Comparison of ENCODE assay signal across 1 cellular context in the genomic region with DNA sequence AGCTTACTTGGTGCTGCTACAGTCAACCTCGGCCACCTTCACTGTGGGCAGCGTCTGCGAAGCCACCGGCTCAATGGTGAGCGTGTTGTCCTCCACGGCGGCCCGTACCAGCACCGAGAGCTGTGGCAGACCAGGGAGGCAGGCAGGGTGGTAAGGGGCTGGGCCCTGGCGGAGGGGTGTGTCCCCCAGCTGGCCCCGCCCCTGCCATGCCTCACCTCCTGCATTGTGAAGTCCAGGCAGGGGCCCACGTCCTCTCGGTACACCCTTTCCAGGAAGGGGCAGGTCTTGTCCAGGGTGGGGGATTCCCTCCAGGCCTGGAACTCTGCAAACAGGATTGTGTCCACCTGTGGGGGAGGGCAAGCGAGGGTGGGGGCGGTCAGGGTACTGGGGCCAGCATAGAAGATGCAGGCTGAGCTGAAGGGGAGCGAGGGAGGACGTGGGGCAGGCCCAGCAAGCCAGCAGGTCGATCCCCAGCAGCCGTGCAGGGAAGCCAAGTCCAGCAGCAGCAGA.
TF ChIP-seq lines count a peak whose summit lies in the region.

No MANE protein-coding gene starts in this region.

TF ChIP-seq in HepG2, 621 proteins besides CTCF, POLR2A, EP300 and RAD21 (continued from another document and continues in another):
- TF ChIP-seq, protein P1, sequence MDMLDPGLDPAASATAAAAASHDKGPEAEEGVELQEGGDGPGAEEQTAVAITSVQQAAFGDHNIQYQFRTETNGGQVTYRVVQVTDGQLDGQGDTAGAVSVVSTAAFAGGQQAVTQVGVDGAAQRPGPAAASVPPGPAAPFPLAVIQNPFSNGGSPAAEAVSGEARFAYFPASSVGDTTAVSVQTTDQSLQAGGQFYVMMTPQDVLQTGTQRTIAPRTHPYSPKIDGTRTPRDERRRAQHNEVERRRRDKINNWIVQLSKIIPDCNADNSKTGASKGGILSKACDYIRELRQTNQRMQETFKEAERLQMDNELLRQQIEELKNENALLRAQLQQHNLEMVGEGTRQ (IDR thresholded peaks at IDR 0.05; ENCODE audit: low read depth, low read length) = no peak
- TF ChIP-seq, protein P1 (CRISPR knock-in tag; IDR thresholded peaks at IDR 0.05; ENCODE audit: borderline replicate concordance) = no peak
- TF ChIP-seq PCBP2 (optimal IDR thresholded peaks at IDR 0.05; ENCODE audit: low read depth, low read length, poor library complexity, severe bottlenecking) = no peak
- TF ChIP-seq ZNF629 (CRISPR knock-in tag; conservative IDR thresholded peaks at IDR 0.05) = no peak
- TF ChIP-seq SMARCE1 (IDR thresholded peaks at IDR 0.05; ENCODE audit: borderline replicate concordance) = no peak
- TF ChIP-seq, protein P2, sequence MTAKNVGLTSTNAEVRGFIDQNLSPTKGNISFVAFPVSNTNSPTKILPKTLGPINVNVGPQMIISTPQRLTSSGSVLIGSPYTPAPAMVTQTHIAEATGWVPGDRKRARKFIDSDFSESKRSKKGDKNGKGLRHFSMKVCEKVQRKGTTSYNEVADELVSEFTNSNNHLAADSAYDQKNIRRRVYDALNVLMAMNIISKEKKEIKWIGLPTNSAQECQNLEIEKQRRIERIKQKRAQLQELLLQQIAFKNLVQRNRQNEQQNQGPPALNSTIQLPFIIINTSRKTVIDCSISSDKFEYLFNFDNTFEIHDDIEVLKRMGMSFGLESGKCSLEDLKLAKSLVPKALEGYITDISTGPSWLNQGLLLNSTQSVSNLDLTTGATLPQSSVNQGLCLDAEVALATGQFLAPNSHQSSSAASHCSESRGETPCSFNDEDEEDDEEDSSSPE (CRISPR knock-in tag; IDR thresholded peaks at IDR 0.05) = no peak
- no peak for TF ChIP-seq KDM5A (IDR thresholded peaks at IDR 0.05; ENCODE audit: borderline replicate concordance, low read length)
- TF ChIP-seq, protein P3, sequence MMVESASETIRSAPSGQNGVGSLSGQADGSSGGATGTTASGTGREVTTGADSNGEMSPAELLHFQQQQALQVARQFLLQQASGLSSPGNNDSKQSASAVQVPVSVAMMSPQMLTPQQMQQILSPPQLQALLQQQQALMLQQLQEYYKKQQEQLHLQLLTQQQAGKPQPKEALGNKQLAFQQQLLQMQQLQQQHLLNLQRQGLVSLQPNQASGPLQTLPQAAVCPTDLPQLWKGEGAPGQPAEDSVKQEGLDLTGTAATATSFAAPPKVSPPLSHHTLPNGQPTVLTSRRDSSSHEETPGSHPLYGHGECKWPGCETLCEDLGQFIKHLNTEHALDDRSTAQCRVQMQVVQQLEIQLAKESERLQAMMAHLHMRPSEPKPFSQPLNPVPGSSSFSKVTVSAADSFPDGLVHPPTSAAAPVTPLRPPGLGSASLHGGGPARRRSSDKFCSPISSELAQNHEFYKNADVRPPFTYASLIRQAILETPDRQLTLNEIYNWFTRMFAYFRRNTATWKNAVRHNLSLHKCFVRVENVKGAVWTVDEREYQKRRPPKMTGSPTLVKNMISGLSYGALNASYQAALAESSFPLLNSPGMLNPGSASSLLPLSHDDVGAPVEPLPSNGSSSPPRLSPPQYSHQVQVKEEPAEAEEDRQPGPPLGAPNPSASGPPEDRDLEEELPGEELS (CRISPR knock-in tag; IDR thresholded peaks at IDR 0.05) = no peak
- TF ChIP-seq, protein P4, sequence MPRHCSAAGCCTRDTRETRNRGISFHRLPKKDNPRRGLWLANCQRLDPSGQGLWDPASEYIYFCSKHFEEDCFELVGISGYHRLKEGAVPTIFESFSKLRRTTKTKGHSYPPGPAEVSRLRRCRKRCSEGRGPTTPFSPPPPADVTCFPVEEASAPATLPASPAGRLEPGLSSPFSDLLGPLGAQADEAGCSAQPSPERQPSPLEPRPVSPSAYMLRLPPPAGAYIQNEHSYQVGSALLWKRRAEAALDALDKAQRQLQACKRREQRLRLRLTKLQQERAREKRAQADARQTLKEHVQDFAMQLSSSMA (CRISPR knock-in tag; IDR thresholded peaks at IDR 0.05) = 0 out of 2 replicates have a peak, but pooled peaks have one; percentile 40
- TF ChIP-seq MYC (CRISPR knock-in tag; IDR thresholded peaks at IDR 0.05; ENCODE audit: borderline replicate concordance) = peak; percentile 25; the same call in 1 of the 2 replicates
- TF ChIP-seq GATAD2A (CRISPR knock-in tag; IDR thresholded peaks at IDR 0.05) = peak; percentile 48; the same call in 1 of the 2 replicates
- TF ChIP-seq, protein P5, sequence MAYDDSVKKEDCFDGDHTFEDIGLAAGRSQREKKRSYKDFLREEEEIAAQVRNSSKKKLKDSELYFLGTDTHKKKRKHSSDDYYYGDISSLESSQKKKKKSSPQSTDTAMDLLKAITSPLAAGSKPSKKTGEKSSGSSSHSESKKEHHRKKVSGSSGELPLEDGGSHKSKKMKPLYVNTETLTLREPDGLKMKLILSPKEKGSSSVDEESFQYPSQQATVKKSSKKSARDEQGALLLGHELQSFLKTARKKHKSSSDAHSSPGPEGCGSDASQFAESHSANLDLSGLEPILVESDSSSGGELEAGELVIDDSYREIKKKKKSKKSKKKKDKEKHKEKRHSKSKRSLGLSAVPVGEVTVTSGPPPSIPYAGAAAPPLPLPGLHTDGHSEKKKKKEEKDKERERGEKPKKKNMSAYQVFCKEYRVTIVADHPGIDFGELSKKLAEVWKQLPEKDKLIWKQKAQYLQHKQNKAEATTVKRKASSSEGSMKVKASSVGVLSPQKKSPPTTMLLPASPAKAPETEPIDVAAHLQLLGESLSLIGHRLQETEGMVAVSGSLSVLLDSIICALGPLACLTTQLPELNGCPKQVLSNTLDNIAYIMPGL (CRISPR knock-in tag; IDR thresholded peaks at IDR 0.05; ENCODE audit: borderline replicate concordance in 1 of 2, low read depth in 1 of 2) = peak in 1 of 2 experiments; percentile 63; a peak in 2 of 4 replicates
- TF ChIP-seq ZNF781 (CRISPR knock-in tag; IDR thresholded peaks at IDR 0.05; ENCODE audit: borderline replicate concordance, not compliant biosample characterization) = no peak
- TF ChIP-seq PHF5A (CRISPR knock-in tag; IDR thresholded peaks at IDR 0.05; ENCODE audit: low read depth, unreplicated experiment) = no peak
- 0 out of 2 replicates have a peak, but pooled peaks have one; percentile 11 for TF ChIP-seq ZNF331 (CRISPR knock-in tag; IDR thresholded peaks at IDR 0.05)
- TF ChIP-seq ZNF547 (CRISPR knock-in tag; IDR thresholded peaks at IDR 0.05) = 0 out of 2 replicates have a peak, but pooled peaks have one; percentile 31
- TF ChIP-seq EEA1 (CRISPR knock-in tag; IDR thresholded peaks at IDR 0.05; ENCODE audit: borderline replicate concordance) = no peak
- TF ChIP-seq, protein P6, sequence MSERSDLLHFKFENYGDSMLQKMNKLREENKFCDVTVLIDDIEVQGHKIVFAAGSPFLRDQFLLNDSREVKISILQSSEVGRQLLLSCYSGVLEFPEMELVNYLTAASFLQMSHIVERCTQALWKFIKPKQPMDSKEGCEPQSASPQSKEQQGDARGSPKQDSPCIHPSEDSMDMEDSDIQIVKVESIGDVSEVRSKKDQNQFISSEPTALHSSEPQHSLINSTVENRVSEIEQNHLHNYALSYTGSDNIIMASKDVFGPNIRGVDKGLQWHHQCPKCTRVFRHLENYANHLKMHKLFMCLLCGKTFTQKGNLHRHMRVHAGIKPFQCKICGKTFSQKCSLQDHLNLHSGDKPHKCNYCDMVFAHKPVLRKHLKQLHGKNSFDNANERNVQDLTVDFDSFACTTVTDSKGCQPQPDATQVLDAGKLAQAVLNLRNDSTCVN (CRISPR knock-in tag; IDR thresholded peaks at IDR 0.05; ENCODE audit: borderline replicate concordance) = no peak
- no peak for TF ChIP-seq SRY (CRISPR knock-in tag; IDR thresholded peaks at IDR 0.05)
- TF ChIP-seq TBL1XR1 (IDR thresholded peaks at IDR 0.05; ENCODE audit: borderline replicate concordance, low read length, partially characterized antibody) = no peak
- TF ChIP-seq ZNF484 (CRISPR knock-in tag; IDR thresholded peaks at IDR 0.05; ENCODE audit: borderline replicate concordance, low read depth) = no peak
- TF ChIP-seq, protein P7, sequence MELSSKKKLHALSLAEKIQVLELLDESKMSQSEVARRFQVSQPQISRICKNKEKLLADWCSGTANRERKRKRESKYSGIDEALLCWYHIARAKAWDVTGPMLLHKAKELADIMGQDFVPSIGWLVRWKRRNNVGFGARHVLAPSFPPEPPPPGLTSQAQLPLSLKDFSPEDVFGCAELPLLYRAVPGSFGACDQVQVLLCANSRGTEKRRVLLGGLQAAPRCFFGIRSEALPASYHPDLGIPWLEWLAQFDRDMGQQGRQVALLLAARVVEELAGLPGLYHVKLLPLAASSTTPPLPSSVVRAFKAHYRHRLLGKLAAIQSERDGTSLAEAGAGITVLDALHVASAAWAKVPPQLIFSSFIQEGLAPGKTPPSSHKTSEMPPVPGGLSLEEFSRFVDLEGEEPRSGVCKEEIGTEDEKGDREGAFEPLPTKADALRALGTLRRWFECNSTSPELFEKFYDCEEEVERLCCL (CRISPR knock-in tag; IDR thresholded peaks at IDR 0.05; ENCODE audit: borderline replicate concordance) = no peak
- TF ChIP-seq ATF1 (CRISPR knock-in tag; IDR thresholded peaks at IDR 0.05) = no peak
- no peak for TF ChIP-seq FOXP1 (IDR thresholded peaks at IDR 0.05)
- TF ChIP-seq FOXP1 (CRISPR knock-in tag; IDR thresholded peaks at IDR 0.05) = no peak
- TF ChIP-seq, protein P8, sequence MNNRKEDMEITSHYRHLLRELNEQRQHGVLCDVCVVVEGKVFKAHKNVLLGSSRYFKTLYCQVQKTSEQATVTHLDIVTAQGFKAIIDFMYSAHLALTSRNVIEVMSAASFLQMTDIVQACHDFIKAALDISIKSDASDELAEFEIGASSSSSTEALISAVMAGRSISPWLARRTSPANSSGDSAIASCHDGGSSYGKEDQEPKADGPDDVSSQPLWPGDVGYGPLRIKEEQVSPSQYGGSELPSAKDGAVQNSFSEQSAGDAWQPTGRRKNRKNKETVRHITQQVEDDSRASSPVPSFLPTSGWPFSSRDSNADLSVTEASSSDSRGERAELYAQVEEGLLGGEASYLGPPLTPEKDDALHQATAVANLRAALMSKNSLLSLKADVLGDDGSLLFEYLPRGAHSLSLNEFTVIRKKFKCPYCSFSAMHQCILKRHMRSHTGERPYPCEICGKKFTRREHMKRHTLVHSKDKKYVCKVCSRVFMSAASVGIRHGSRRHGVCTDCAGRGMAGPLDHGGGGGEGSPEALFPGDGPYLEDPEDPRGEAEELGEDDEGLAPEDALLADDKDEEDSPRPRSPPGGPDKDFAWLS (CRISPR knock-in tag; IDR thresholded peaks at IDR 0.05; ENCODE audit: borderline replicate concordance) = no peak
- 0 out of 2 replicates have a peak, but pooled peaks have one; percentile 12 for TF ChIP-seq ZNF317 (CRISPR knock-in tag; IDR thresholded peaks at IDR 0.05)
- TF ChIP-seq FOSL1 (CRISPR knock-in tag; IDR thresholded peaks at IDR 0.05; ENCODE audit: borderline replicate concordance) = no peak
- TF ChIP-seq, protein P9, sequence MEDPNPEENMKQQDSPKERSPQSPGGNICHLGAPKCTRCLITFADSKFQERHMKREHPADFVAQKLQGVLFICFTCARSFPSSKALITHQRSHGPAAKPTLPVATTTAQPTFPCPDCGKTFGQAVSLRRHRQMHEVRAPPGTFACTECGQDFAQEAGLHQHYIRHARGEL (CRISPR knock-in tag; IDR thresholded peaks at IDR 0.05) = no peak
- TF ChIP-seq, protein P10, sequence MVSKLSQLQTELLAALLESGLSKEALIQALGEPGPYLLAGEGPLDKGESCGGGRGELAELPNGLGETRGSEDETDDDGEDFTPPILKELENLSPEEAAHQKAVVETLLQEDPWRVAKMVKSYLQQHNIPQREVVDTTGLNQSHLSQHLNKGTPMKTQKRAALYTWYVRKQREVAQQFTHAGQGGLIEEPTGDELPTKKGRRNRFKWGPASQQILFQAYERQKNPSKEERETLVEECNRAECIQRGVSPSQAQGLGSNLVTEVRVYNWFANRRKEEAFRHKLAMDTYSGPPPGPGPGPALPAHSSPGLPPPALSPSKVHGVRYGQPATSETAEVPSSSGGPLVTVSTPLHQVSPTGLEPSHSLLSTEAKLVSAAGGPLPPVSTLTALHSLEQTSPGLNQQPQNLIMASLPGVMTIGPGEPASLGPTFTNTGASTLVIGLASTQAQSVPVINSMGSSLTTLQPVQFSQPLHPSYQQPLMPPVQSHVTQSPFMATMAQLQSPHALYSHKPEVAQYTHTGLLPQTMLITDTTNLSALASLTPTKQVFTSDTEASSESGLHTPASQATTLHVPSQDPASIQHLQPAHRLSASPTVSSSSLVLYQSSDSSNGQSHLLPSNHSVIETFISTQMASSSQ (IDR thresholded peaks at IDR 0.05; ENCODE audit: low read depth) = no peak
- TF ChIP-seq, protein P10 (CRISPR knock-in tag; IDR thresholded peaks at IDR 0.05; ENCODE audit: borderline replicate concordance) = peak; percentile 77; the same call in 1 of the 2 replicates
- TF ChIP-seq SP140L (CRISPR knock-in tag; IDR thresholded peaks at IDR 0.05; ENCODE audit: borderline replicate concordance) = no peak
- no peak for TF ChIP-seq U2AF1 (optimal IDR thresholded peaks at IDR 0.05; ENCODE audit: low read depth, low read length)
- TF ChIP-seq, protein P11, sequence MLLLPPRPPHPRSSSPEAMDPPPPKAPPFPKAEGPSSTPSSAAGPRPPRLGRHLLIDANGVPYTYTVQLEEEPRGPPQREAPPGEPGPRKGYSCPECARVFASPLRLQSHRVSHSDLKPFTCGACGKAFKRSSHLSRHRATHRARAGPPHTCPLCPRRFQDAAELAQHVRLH (CRISPR knock-in tag; IDR thresholded peaks at IDR 0.05; ENCODE audit: borderline replicate concordance, low read depth) = no peak
- no peak for TF ChIP-seq TBX3 (IDR thresholded peaks at IDR 0.05; ENCODE audit: borderline replicate concordance)
